In the genomic region with DNA sequence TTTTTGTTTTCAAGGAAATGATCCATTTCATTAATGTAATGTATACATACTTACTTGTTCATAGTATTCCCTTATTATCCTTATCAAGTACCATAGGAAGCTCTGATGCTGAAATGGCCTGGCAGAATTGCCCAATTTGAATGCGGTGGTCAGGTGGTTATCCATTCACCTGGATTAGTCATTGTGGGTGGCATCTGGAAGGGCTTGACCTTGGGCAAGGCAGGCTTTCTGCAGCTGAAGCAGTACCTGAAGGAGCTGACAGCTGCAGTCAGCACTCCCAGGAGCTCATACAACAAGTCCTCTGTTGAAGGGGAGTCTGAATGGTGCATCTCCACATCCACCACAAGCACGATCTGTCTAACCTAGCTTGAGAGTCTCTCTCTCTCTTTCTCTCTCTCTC, we compare ENCODE assay signal across 18 cellular contexts. TPM values are rescaled to one million over a fixed set of nuclear protein-coding genes. Genes with fewer than 3 reads are reported as not detected.
DNase-seq lines count a peak whose midpoint lies in the region; ATAC-seq and TF ChIP-seq lines count a peak whose summit lies in the region.
"Had no signal": no experiment of that assay in that cellular context is flagged by ENCODE, and none has a peak within 500 bp of the region (broad histone marks: within the 10 kb centered on the region; RNA-seq: fewer than 3 reads in every experiment).

No MANE protein-coding gene starts in this region.

- DNase-seq in HT-29 (ENCODE audit: low spot score) (peak; percentile 74), RWPE2 (ENCODE audit: low spot score) (no peak), foreskin keratinocyte (peak; percentile 14 to 48), stomach (peak; percentile 50), head of caudate nucleus (no peak), cerebellar cortex (ENCODE audit: low spot score) (no peak), amygdala (lab: John Stamatoyannopoulos, UW) (no peak)
- DNase-seq: ACHN, AML-193, COR-L47, KBM-7, NCI-H1092, NCI-H2081 treated with DMSO at 0.1 percent for 48 hours, NCI-H510A treated with DMSO at 0.1 percent for 48 hours, Peyer's patch, SHP77 treated with DMSO at 0.1 percent for 48 hours had no signal

- peaks cover 3% of the 10 kb centered on the region for H3K4me1 ChIP-seq in RWPE2 (ENCODE audit: insufficient read depth, poor library complexity, severe bottlenecking)
- H3K4me1 ChIP-seq in foreskin keratinocyte, result no peaks in the 10 kb centered on the region
- no peaks in the 10 kb centered on the region for H3K4me1 ChIP-seq in stomach
- H3K4me1 ChIP-seq: HAP-1, Peyer's patch had no signal

- H3K27ac ChIP-seq in RWPE2 (ENCODE audit: poor library complexity, severe bottlenecking) (no peak overlapping the region), foreskin keratinocyte (no peak overlapping the region), stomach (no peak overlapping the region)
- H3K27ac ChIP-seq: Peyer's patch had no signal

- H3K4me3 ChIP-seq in RWPE2 (ENCODE audit: severe bottlenecking) (no peak overlapping the region), stomach (no peak overlapping the region)
- H3K4me3 ChIP-seq: HAP-1, Peyer's patch had no signal

- intact Hi-C loops in stomach (cut with DNase I; ENCODE audit: low total_unique reads) (no loop called here), head of caudate nucleus (cut with DNase I) (no loop called here)

- no peak for TF ChIP-seq EP300 in stomach (IDR thresholded peaks at IDR 0.05)

- ATAC-seq in RWPE2 (ENCODE audit: low read depth) (peak; percentile 99), foreskin keratinocyte (peak; percentile 26)
- ATAC-seq: SK-N-SH treated with all-trans-retinoic acid at 6 μM for 48 hours had no signal

- no peak for TF ChIP-seq POLR2A in stomach (IDR thresholded peaks at IDR 0.05)

- TF ChIP-seq CTCF in RWPE2 (IDR thresholded peaks at IDR 0.05; ENCODE audit: poor library complexity, severe bottlenecking) (no peak), foreskin keratinocyte (conservative IDR thresholded peaks at IDR 0.05) (no peak), stomach (IDR thresholded peaks at IDR 0.05) (no peak)

- H3K36me3 ChIP-seq in RWPE2 (ENCODE audit: low read depth) (no peaks in the 10 kb centered on the region), stomach (no peaks in the 10 kb centered on the region)
- H3K36me3 ChIP-seq: HAP-1, Peyer's patch had no signal

- H3K9me3 ChIP-seq in RWPE2 (ENCODE audit: severe bottlenecking) (no peaks in the 10 kb centered on the region), stomach (no peaks in the 10 kb centered on the region)
- H3K9me3 ChIP-seq: HAP-1, Peyer's patch had no signal

- 56 to 84% (median 75%) methylated on average over 2 of the region's 2 CpGs for WGBS in stomach, 5 donors

- H3K27me3 ChIP-seq in RWPE2 (ENCODE audit: insufficient read depth, poor library complexity, severe bottlenecking), result no peaks in the 10 kb centered on the region
- peaks cover 23% of the 10 kb centered on the region for H3K27me3 ChIP-seq in foreskin keratinocyte
- H3K27me3 ChIP-seq in stomach, result peaks cover 0 to 14% (median 0%) of the 10 kb centered on the region in 3 donors
- H3K27me3 ChIP-seq: Peyer's patch had no signal

RNA-seq across cellular contexts. Expression of a gene that starts 12.2 kb away (rescaled TPM):
- not detected in 2 replicates for total RNA-seq in HT-29 (2014; rRNA removed; shearing (Covaris generic))
- total RNA-seq in foreskin keratinocyte, result not detected in 2 replicates
- polyA plus RNA-seq in foreskin keratinocyte, result not detected in 2 replicates
- total RNA-seq in stomach, result not detected
- not detected for polyA plus RNA-seq in stomach
- total RNA-seq: Peyer's patch had no signal

RNA-seq across cellular contexts. Expression of a gene that starts 15.5 kb away (rescaled TPM):
- 1.5 TPM in 1 of 2 replicates, not detected in the other for total RNA-seq in HT-29 (2014; rRNA removed; shearing (Covaris generic))
- not detected in 2 replicates for total RNA-seq in foreskin keratinocyte
- polyA plus RNA-seq in foreskin keratinocyte, result not detected in 2 replicates
- total RNA-seq in stomach, result not detected
- not detected for polyA plus RNA-seq in stomach
- total RNA-seq: Peyer's patch had no signal

RNA-seq across cellular contexts. Expression of a gene that starts 26.2 kb away (rescaled TPM):
- total RNA-seq in HT-29 (2014; rRNA removed; shearing (Covaris generic)), result not detected in 2 replicates
- not detected in 2 replicates for total RNA-seq in foreskin keratinocyte
- not detected in 2 replicates for polyA plus RNA-seq in foreskin keratinocyte
- not detected for total RNA-seq in stomach
- polyA plus RNA-seq in stomach, result not detected
- total RNA-seq: Peyer's patch had no signal

RNA-seq across cellular contexts. Expression of a gene that starts 54.1 kb away (rescaled TPM):
- 84.5 and 91.7 TPM in 2 replicates for total RNA-seq in HT-29 (2014; rRNA removed; shearing (Covaris generic))
- total RNA-seq in foreskin keratinocyte (43.4 and 52.5 TPM in 2 replicates), stomach (10 to 100 TPM in 4 of 5 donors, 1 to 10 TPM in 1; 3.2 to 13.5 (median 11.7) TPM)
- polyA plus RNA-seq in foreskin keratinocyte (53.7 and 63.6 TPM in 2 replicates), stomach (10 to 100 TPM; 15.0 to 21.0 (median 18.4) TPM)

RNA-seq across cellular contexts. Expression of a gene that starts 54.5 kb away (rescaled TPM):
- total RNA-seq in HT-29 (2014; rRNA removed; shearing (Covaris generic)), result 5.8 and 6.0 TPM in 2 replicates
- total RNA-seq in foreskin keratinocyte (5.2 and 7.1 TPM in 2 replicates), stomach (10 to 100 TPM; 14.3 to 39.7 (median 25.0) TPM)
- polyA plus RNA-seq in foreskin keratinocyte (4.7 and 6.1 TPM in 2 replicates), stomach (10 to 100 TPM; 10.6 to 14.0 (median 10.7) TPM)

Comparison
In these comparisons a context has a peak if more than half of its experiments do, and no peak if none do; other contexts are left out.
1. DNase-seq: peak in HT-29 (single experiment), foreskin keratinocyte (2 of 2) and stomach (single experiment); none in RWPE2 (single experiment), head of caudate nucleus (0 of 42), cerebellar cortex (single experiment) and amygdala (0 of 56).